9 cellular contexts compared by ENCODE assay signal in the genomic region with DNA sequence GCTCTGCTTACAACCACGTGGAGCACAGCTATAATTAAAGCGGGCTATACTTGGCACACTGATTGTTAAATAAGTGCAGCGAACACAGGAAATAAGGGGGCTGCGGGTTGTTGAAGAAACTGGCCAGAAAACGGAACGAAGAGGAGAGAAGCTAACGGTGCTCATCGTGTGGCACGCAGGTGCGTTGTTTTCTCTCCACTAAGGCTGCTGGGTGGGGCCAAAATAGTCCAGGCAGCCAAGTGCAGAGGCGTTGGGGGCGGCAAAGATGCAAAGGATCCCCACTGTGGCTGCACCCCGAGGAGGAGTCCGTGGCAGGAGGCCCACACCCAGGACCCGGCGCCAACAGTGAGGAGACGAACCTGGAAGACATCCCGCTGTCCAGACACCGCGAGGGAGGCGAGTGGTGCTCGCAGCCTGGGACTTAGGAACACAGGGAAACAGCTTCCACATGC. TPM values are rescaled to one million over a fixed set of nuclear protein-coding genes. Genes with fewer than 3 reads are reported as not detected.
DNase-seq lines count a peak whose midpoint lies in the region; ATAC-seq and TF ChIP-seq lines count a peak whose summit lies in the region.
"Had no signal": no experiment of that assay in that cellular context is flagged by ENCODE, and none has a peak within 500 bp of the region (broad histone marks: within the 10 kb centered on the region; RNA-seq: fewer than 3 reads in every experiment).

No MANE protein-coding gene starts in this region.

- H3K9me2 ChIP-seq in OCI-LY1 (ENCODE audit: low read depth, low read length) = no peaks in the 10 kb centered on the region

- H3K36me3 ChIP-seq in OCI-LY1 (ENCODE audit: insufficient read depth, low read length) (no peaks in the 10 kb centered on the region), osteoblast (ENCODE audit: insufficient read depth, low read length) (no peaks in the 10 kb centered on the region)

- H3K9ac ChIP-seq in OCI-LY1 (ENCODE audit: low read length) = peak overlapping the region; percentile 55

- H3K27ac ChIP-seq in OCI-LY1 (ENCODE audit: low read depth, low read length, poor library complexity, severe bottlenecking) = peak overlapping the region; percentile 80
- no peak overlapping the region for H3K27ac ChIP-seq in osteoblast (ENCODE audit: low read depth, low read length)

- H3K4me2 ChIP-seq in OCI-LY1 (ENCODE audit: low read length) (peak overlapping the region; percentile 73), osteoblast (ENCODE audit: insufficient read depth, low read length) (peak overlapping the region; percentile 60)

- no peak for ATAC-seq in WTC11

- H3K36me3 Mint-ChIP-seq in mesothelial cell of epicardium (no peaks in the 10 kb centered on the region), WTC11 (no peaks in the 10 kb centered on the region)

- H3K27ac Mint-ChIP-seq in mesothelial cell of epicardium (no peak overlapping the region), WTC11 (no peak overlapping the region)

- H3K79me2 ChIP-seq in OCI-LY1 (ENCODE audit: insufficient read depth, low read length) (no peaks in the 10 kb centered on the region), osteoblast (ENCODE audit: insufficient read depth, low read length) (no peaks in the 10 kb centered on the region)

- H3K9me3 ChIP-seq in OCI-LY1 (ENCODE audit: low read length) (no peaks in the 10 kb centered on the region), osteoblast (ENCODE audit: low read depth, low read length) (no peaks in the 10 kb centered on the region)

- H4K20me1 ChIP-seq in OCI-LY1 (ENCODE audit: insufficient read depth, low read length) = no peaks in the 10 kb centered on the region
- H4K20me1 ChIP-seq in osteoblast (ENCODE audit: insufficient read depth, low read length) = no peaks in the 10 kb centered on the region

- POLR2A ChIA-PET in WTC11 (lab: Charles Lee) = no interaction called here

- H3K9me3 Mint-ChIP-seq in mesothelial cell of epicardium (no peaks in the 10 kb centered on the region), WTC11 (no peaks in the 10 kb centered on the region)

- DNase-seq in NCI-H748 (lab: John Stamatoyannopoulos, UW; ENCODE audit: unreplicated experiment) (peak; percentile 52), NCI-H748 treated with DMSO at 0.1 percent for 48 hours (lab: John Stamatoyannopoulos, UW) (no peak), HFF-Myc (ENCODE audit: extremely low read depth, low read depth) (no peak), osteoblast (ENCODE audit: insufficient read length, low spot score, missing footprints) (no peak), mesothelial cell of epicardium (ENCODE audit: low spot score in 2 of 2, unreplicated experiment in 2 of 2) (no peak), WTC11 (ENCODE audit: low spot score) (no peak), NCI-H2171 (lab: John Stamatoyannopoulos, UW) (no peak)
- DNase-seq: retina had no signal

- no peak overlapping the region for H3K4me3 Mint-ChIP-seq in mesothelial cell of epicardium
- no peak overlapping the region for H3K4me3 Mint-ChIP-seq in WTC11

- TF ChIP-seq CTCF in HFF-Myc (IDR thresholded peaks at IDR 0.05; ENCODE audit: low read depth, low read length, missing control alignments) (no peak), OCI-LY1 (IDR thresholded peaks at IDR 0.05; ENCODE audit: low read length) (no peak), osteoblast (IDR thresholded peaks at IDR 0.05; ENCODE audit: extremely low read depth, low read depth, low read length) (no peak), mesothelial cell of epicardium (IDR thresholded peaks at IDR 0.05; ENCODE audit: unreplicated experiment) (no peak), WTC11 (IDR thresholded peaks at IDR 0.05) (no peak)

- H3K27me3 ChIP-seq in OCI-LY1 (ENCODE audit: insufficient read depth, low read length) (no peaks in the 10 kb centered on the region), osteoblast (ENCODE audit: insufficient read depth, low read length) (no peaks in the 10 kb centered on the region)

- H3K4me1 Mint-ChIP-seq in mesothelial cell of epicardium (peaks cover 7% of the 10 kb centered on the region), WTC11 (no peaks in the 10 kb centered on the region)

- H3K4me3 ChIP-seq in HFF-Myc (replicated peaks; ENCODE audit: low read depth, low read length) (peak overlapping the region; percentile 38), OCI-LY1 (ENCODE audit: low read depth, low read length, poor library complexity, severe bottlenecking) (peak overlapping the region; percentile 52), osteoblast (ENCODE audit: insufficient read depth, low read length) (peak overlapping the region; percentile 48)

- no peaks in the 10 kb centered on the region for H3F3A ChIP-seq in OCI-LY1 (ENCODE audit: insufficient read depth, low read length)

- H3K4me1 ChIP-seq in OCI-LY1 (ENCODE audit: insufficient read depth, low read length, severe bottlenecking) = peaks cover 33% of the 10 kb centered on the region
- H3K4me1 ChIP-seq in osteoblast (ENCODE audit: insufficient read depth, low read length) = no peaks in the 10 kb centered on the region

- H2AFZ ChIP-seq in OCI-LY1 (ENCODE audit: low read length) (peak overlapping the region; percentile 58; the same call in 1 of the 2 replicates), osteoblast (ENCODE audit: low read length) (peak overlapping the region; percentile 72)

- CTCF ChIA-PET in WTC11 (lab: Charles Lee) = interaction anchor here (1.5 kb wide), 1 partner anchor 13 kb away, joined by 4 read pairs; no protein-coding TSS in a partner anchor

- H3K27me3 Mint-ChIP-seq in mesothelial cell of epicardium (ENCODE audit: low read depth) (no peaks in the 10 kb centered on the region), WTC11 (ENCODE audit: low read depth) (no peaks in the 10 kb centered on the region)

TF ChIP-seq in WTC11, 78 proteins besides CTCF, POLR2A, EP300 and RAD21 (continues in another document):
- TF ChIP-seq SP1 (CRISPR knock-in tag; conservative IDR thresholded peaks at IDR 0.05) = no peak
- no peak for TF ChIP-seq ZNF671 (CRISPR knock-in tag; IDR thresholded peaks at IDR 0.05)
- no peak for TF ChIP-seq JUN (CRISPR knock-in tag; IDR thresholded peaks at IDR 0.05)
- TF ChIP-seq NR2C2 (CRISPR knock-in tag; IDR thresholded peaks at IDR 0.05) = no peak
- TF ChIP-seq, protein P1, sequence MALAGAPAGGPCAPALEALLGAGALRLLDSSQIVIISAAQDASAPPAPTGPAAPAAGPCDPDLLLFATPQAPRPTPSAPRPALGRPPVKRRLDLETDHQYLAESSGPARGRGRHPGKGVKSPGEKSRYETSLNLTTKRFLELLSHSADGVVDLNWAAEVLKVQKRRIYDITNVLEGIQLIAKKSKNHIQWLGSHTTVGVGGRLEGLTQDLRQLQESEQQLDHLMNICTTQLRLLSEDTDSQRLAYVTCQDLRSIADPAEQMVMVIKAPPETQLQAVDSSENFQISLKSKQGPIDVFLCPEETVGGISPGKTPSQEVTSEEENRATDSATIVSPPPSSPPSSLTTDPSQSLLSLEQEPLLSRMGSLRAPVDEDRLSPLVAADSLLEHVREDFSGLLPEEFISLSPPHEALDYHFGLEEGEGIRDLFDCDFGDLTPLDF (CRISPR knock-in tag; IDR thresholded peaks at IDR 0.05) = no peak
- no peak for TF ChIP-seq IRF2 (CRISPR knock-in tag; IDR thresholded peaks at IDR 0.05; ENCODE audit: borderline replicate concordance, low read depth)
- no peak for TF ChIP-seq CREB1 (CRISPR knock-in tag; IDR thresholded peaks at IDR 0.05)
- TF ChIP-seq, protein P2, sequence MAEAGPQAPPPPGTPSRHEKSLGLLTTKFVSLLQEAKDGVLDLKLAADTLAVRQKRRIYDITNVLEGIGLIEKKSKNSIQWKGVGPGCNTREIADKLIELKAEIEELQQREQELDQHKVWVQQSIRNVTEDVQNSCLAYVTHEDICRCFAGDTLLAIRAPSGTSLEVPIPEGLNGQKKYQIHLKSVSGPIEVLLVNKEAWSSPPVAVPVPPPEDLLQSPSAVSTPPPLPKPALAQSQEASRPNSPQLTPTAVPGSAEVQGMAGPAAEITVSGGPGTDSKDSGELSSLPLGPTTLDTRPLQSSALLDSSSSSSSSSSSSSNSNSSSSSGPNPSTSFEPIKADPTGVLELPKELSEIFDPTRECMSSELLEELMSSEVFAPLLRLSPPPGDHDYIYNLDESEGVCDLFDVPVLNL (CRISPR knock-in tag; IDR thresholded peaks at IDR 0.05; ENCODE audit: borderline replicate concordance, low read depth) = no peak
- TF ChIP-seq, protein P3, sequence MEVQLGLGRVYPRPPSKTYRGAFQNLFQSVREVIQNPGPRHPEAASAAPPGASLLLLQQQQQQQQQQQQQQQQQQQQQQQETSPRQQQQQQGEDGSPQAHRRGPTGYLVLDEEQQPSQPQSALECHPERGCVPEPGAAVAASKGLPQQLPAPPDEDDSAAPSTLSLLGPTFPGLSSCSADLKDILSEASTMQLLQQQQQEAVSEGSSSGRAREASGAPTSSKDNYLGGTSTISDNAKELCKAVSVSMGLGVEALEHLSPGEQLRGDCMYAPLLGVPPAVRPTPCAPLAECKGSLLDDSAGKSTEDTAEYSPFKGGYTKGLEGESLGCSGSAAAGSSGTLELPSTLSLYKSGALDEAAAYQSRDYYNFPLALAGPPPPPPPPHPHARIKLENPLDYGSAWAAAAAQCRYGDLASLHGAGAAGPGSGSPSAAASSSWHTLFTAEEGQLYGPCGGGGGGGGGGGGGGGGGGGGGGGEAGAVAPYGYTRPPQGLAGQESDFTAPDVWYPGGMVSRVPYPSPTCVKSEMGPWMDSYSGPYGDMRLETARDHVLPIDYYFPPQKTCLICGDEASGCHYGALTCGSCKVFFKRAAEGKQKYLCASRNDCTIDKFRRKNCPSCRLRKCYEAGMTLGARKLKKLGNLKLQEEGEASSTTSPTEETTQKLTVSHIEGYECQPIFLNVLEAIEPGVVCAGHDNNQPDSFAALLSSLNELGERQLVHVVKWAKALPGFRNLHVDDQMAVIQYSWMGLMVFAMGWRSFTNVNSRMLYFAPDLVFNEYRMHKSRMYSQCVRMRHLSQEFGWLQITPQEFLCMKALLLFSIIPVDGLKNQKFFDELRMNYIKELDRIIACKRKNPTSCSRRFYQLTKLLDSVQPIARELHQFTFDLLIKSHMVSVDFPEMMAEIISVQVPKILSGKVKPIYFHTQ (CRISPR knock-in tag; IDR thresholded peaks at IDR 0.05) = no peak
- no peak for TF ChIP-seq ATF1 (CRISPR knock-in tag; IDR thresholded peaks at IDR 0.05)
- TF ChIP-seq OVOL2 (CRISPR knock-in tag; IDR thresholded peaks at IDR 0.05; ENCODE audit: borderline replicate concordance) = no peak
- no peak for TF ChIP-seq SOX15 (CRISPR knock-in tag; IDR thresholded peaks at IDR 0.05)
- TF ChIP-seq FOXJ3 (CRISPR knock-in tag; IDR thresholded peaks at IDR 0.05; ENCODE audit: borderline replicate concordance) = no peak
- no peak for TF ChIP-seq GRHL2 (CRISPR knock-in tag; IDR thresholded peaks at IDR 0.05; ENCODE audit: insufficient replicate concordance, severe bottlenecking)

RNA-seq across cellular contexts. Expression of a gene that starts 8.1 kb away (rescaled TPM):
- not detected in 2 replicates for total RNA-seq in osteoblast
- 0.11 to 0.20 TPM (median 0.16 TPM) in 3 replicates for total RNA-seq in mesothelial cell of epicardium
- 0.35 to 0.53 TPM (median 0.41 TPM) in 3 replicates for total RNA-seq in WTC11 (2021)

RNA-seq across cellular contexts. Expression of a gene that starts 34.8 kb away (rescaled TPM):
- total RNA-seq in osteoblast (26.4 and 27.4 TPM in 2 replicates), mesothelial cell of epicardium (24.2 to 24.4 TPM (median 24.3 TPM) in 3 replicates), WTC11 (2021) (28.3 to 31.8 TPM (median 31.3 TPM) in 3 replicates)
